ENCODE assay signal across 8 cellular contexts in genomic region chr14:49768301-49769121, GRCh38. TPM values are rescaled to one million over a fixed set of nuclear protein-coding genes. Genes with fewer than 3 reads are reported as not detected.
DNase-seq lines count a peak whose midpoint lies in the region; ATAC-seq and TF ChIP-seq lines count a peak whose summit lies in the region.

No MANE protein-coding gene starts in this region.

- H3K27ac ChIP-seq in CD4-positive, alpha-beta T cell (ENCODE audit: low read depth, low read length) = peak overlapping the region; percentile 95
- H3K27ac ChIP-seq in SJCRH30 = peak overlapping the region; percentile 82
- H3K27ac ChIP-seq in thoracic aorta = peak overlapping the region; percentile 92 to 95

- peak; percentile 43 to 77 (median 56) for DNase-seq in CD4-positive, alpha-beta T cell
- DNase-seq in SJCRH30 (peak; percentile 31 to 54), glomerular visceral epithelial cell (ENCODE audit: extremely low spot score) (peak; percentile 53), osteocyte (ENCODE audit: extremely low spot score, unreplicated experiment) (no peak), thoracic aorta (ENCODE audit: low spot score) (peak; percentile 4)
- peak; percentile 81 for DNase-seq in activated naive CD4-positive, alpha-beta T cell treated with Interleukin-2 at 50 U/mL for 16 hours

- peaks cover 3% of the 10 kb centered on the region; the same call in 1 of the 2 replicates for H3K4me1 ChIP-seq in SJCRH30
- peaks cover 17 to 31% of the 10 kb centered on the region in 2 donors for H3K4me1 ChIP-seq in thoracic aorta (ENCODE audit: control insufficient read depth in 1 of 2, low read depth in 2 of 2)

- H3K9me3 ChIP-seq in CD4-positive, alpha-beta T cell (ENCODE audit: control insufficient read depth, low read length) = no peaks in the 10 kb centered on the region
- H3K9me3 ChIP-seq in SJCRH30 (replicated peaks) (no peaks in the 10 kb centered on the region), thoracic aorta (no peaks in the 10 kb centered on the region)

- H3K4me1 Mint-ChIP-seq in CD4-positive, alpha-beta T cell (ENCODE audit: low read depth) = peaks cover 45% of the 10 kb centered on the region
- H3K4me1 Mint-ChIP-seq in osteocyte (ENCODE audit: unreplicated experiment) = peaks cover 37% of the 10 kb centered on the region

- intact Hi-C loops in CD4-positive, alpha-beta T cell (cut with DNase I, micrococcal nuclease) = loop anchor here (5.0 to 10.0 kb wide), 4 partner anchors 76 to 1886 kb away; partner anchors contain the start of genes FRMD6 (in 1 of the 2), KLHDC1 (in 1 of the 2), LRR1 (in 1 of the 2) and NEMF (in 1 of the 2)

- peak overlapping the region; percentile 99 for H3K27ac Mint-ChIP-seq in CD4-positive, alpha-beta T cell
- peak overlapping the region; percentile 99 for H3K27ac Mint-ChIP-seq in osteocyte (ENCODE audit: unreplicated experiment)

- H3K27me3 Mint-ChIP-seq in CD4-positive, alpha-beta T cell = no peaks in the 10 kb centered on the region
- no peaks in the 10 kb centered on the region for H3K27me3 Mint-ChIP-seq in osteocyte (ENCODE audit: unreplicated experiment)

- peaks cover 42% of the 10 kb centered on the region for H3K36me3 Mint-ChIP-seq in CD4-positive, alpha-beta T cell (ENCODE audit: low read depth)
- H3K36me3 Mint-ChIP-seq in osteocyte (ENCODE audit: unreplicated experiment) = peaks cover 10% of the 10 kb centered on the region

- CTCF ChIA-PET in CD4-positive, alpha-beta T cell (lab: Charles Lee) = interaction anchor here (1.0 to 4.7 kb wide), 13 partner anchors 8 to 553 kb away, joined by 3 to 56 read pairs (median 4); partner anchors contain the start of genes DNAAF2, KLHDC1, MGAT2 and RPL36AL

- peak overlapping the region; percentile 100 for H3K4me3 Mint-ChIP-seq in CD4-positive, alpha-beta T cell
- H3K4me3 Mint-ChIP-seq in osteocyte (ENCODE audit: unreplicated experiment) = peak overlapping the region; percentile 92

- no peaks in the 10 kb centered on the region for H3K9me3 Mint-ChIP-seq in CD4-positive, alpha-beta T cell
- no peaks in the 10 kb centered on the region for H3K9me3 Mint-ChIP-seq in osteocyte (ENCODE audit: unreplicated experiment)

- peak; percentile 56 for ATAC-seq in CD4-positive, alpha-beta T cell (ENCODE audit: poor library complexity)
- ATAC-seq in GM19372 (IDR thresholded peaks at IDR 0.05; ENCODE audit: low read depth, unreplicated experiment) (peak; percentile 34), HG03520 (IDR thresholded peaks at IDR 0.05; ENCODE audit: unreplicated experiment) (peak; percentile 28), thoracic aorta (ENCODE audit: insufficient number of reproducible peaks, low FRiP score, low read depth) (peak; percentile 11)

- no peak for TF ChIP-seq CTCF in CD4-positive, alpha-beta T cell (IDR thresholded peaks at IDR 0.05)
- no peak for TF ChIP-seq CTCF in osteocyte (IDR thresholded peaks at IDR 0.05)
- no peak for TF ChIP-seq CTCF in thoracic aorta (IDR thresholded peaks at IDR 0.05)

- H3K4me3 ChIP-seq in SJCRH30 (peak overlapping the region; percentile 86), thoracic aorta (peak overlapping the region; percentile 79)

- H3K36me3 ChIP-seq in SJCRH30 (0 out of 2 replicates have a peak, but pooled peaks cover 2% of the 10 kb centered on the region), thoracic aorta (peaks cover 8% of the 10 kb centered on the region)

- POLR2A ChIA-PET in CD4-positive, alpha-beta T cell (lab: Charles Lee) = interaction anchor here (0.6 to 6.0 kb wide), 48 partner anchors 8 to 1107 kb away, joined by 3 to 142 read pairs (median 5); partner anchors contain the start of genes DNAAF2, KLHDC1, LRR1 and MGAT2

- H3K27me3 ChIP-seq in CD4-positive, alpha-beta T cell (ENCODE audit: control insufficient read depth, insufficient read depth, low read length) = no peaks in the 10 kb centered on the region
- H3K27me3 ChIP-seq in SJCRH30 (no peaks in the 10 kb centered on the region), thoracic aorta (replicated peaks; ENCODE audit: insufficient read depth) (no peaks in the 10 kb centered on the region)

RNA-seq across cellular contexts. Expression of gene KLHDC2, which starts 0.6 kb away (rescaled TPM):
- total RNA-seq in CD4-positive, alpha-beta T cell = 100 to 1,000 TPM; 142 to 143 TPM
- total RNA-seq in SJCRH30 (2014; rRNA removed; shearing (Covaris generic)) = 44.3 and 45.8 TPM in 2 replicates
- total RNA-seq in osteocyte (60.1 and 67.5 TPM in 2 replicates), thoracic aorta (10 to 100 TPM; 48.4 to 53.9 TPM)
